Comparison of ENCODE assay signal across 31 cellular contexts in genomic region chr19:38809592-38810252, GRCh38. TPM values are rescaled to one million over a fixed set of nuclear protein-coding genes. Genes with fewer than 3 reads are reported as not detected.
"Had no signal": no experiment of that assay in that cellular context is flagged by ENCODE, and none has a peak within 500 bp of the region (broad histone marks: within the 10 kb centered on the region; RNA-seq: fewer than 3 reads in every experiment).

No MANE protein-coding gene starts in this region.

- H3K4me2 ChIP-seq: smooth muscle cell had no signal

- H3K9ac ChIP-seq: parathyroid adenoma had no signal

- H3K27me3 Mint-ChIP-seq: dendritic cell treated with granulocyte-macrophage colony-stimulating factor and Interleukin-4, amounts not matched to agents 40 ng/mL and 50 ng/mL, for 4 days; naive thymus-derived CD8-positive, alpha-beta T cell; stimulated activated memory B cell treated with anti-CD40 and anti-IgM and Interleukin-4, amounts not matched to agents 10 μg/mL and 1 μg/mL and 100 μg/mL, for 72 hours had no signal

- H3K27ac Mint-ChIP-seq: activated naive CD4-positive, alpha-beta T cell treated with anti-CD3 and anti-CD28 coated beads, Interleukin-2, amount 10 ng/mL, durations not matched to agents 7 days and 5 days; brain; dendritic cell treated with granulocyte-macrophage colony-stimulating factor and Interleukin-4, amounts not matched to agents 40 ng/mL and 50 ng/mL, for 4 days; stimulated activated memory B cell treated with anti-CD40 and anti-IgM and Interleukin-4, amounts not matched to agents 10 μg/mL and 1 μg/mL and 100 μg/mL, for 72 hours; T-helper 1 cell treated with Interleukin-12 subunit alpha and Interleukin-12 subunit beta and Interleukin-4 antibody, amounts not matched to agents 30 μg/mL and 1 μg/mL, for 36 hours had no signal

- DNase-seq: activated CD4-positive, alpha-beta T cell treated with anti-CD3 and anti-CD28 coated beads for 4 hours; activated CD4-positive, alpha-beta T cell treated with anti-CD3 and anti-CD28 coated beads, Interleukin-2, amount 50 U/mL, for 48 hours; activated CD4-positive, CD25-positive, alpha-beta regulatory T cell; activated CD8-positive, alpha-beta memory T cell treated with anti-CD3 and anti-CD28 coated beads, Interleukin-2, amount 50 U/mL, for 48 hours; activated effector memory CD4-positive, alpha-beta T cell treated with Interleukin-2 at 50 U/mL for 16 hours; activated naive CD4-positive, alpha-beta T cell treated with anti-CD3 and anti-CD28 coated beads, Interleukin-2, amount 10 ng/mL, durations not matched to agents 7 days and 5 days; activated T-cell treated with anti-CD3 and anti-CD28 coated beads, Interleukin-2, amount 50 U/mL, for 48 hours; anterior cingulate cortex; effector CD8-positive, alpha-beta T cell; foreskin keratinocyte; left lung; naive thymus-derived CD8-positive, alpha-beta T cell; stimulated activated CD4-positive, alpha-beta T cell treated with anti-CD3 and anti-CD28 coated beads, Interleukin-15, amount 100 ng/mL, for 24 hours; stomach had no signal

- ATAC-seq: foreskin keratinocyte; left lung; naive thymus-derived CD8-positive, alpha-beta T cell; right lobe of liver; stimulated activated memory B cell treated with anti-CD40 and anti-IgM and Interleukin-4, amounts not matched to agents 10 μg/mL and 1 μg/mL and 100 μg/mL, for 72 hours had no signal

- FAIRE-seq: urothelium cell line had no signal

- H3K4me1 Mint-ChIP-seq: brain had no signal

- H3K4me3 ChIP-seq: left lung, lung, right lobe of liver, smooth muscle cell, stomach, suprapubic skin, tibial nerve had no signal

- H3K36me3 Mint-ChIP-seq: activated naive CD4-positive, alpha-beta T cell treated with anti-CD3 and anti-CD28 coated beads, Interleukin-2, amount 10 ng/mL, durations not matched to agents 7 days and 5 days; brain had no signal

- H3K36me3 ChIP-seq: right lobe of liver had no signal

- H3K27me3 ChIP-seq: foreskin keratinocyte, left lung, right lobe of liver, stomach, suprapubic skin, tibial nerve had no signal

- H3K9me3 Mint-ChIP-seq: activated naive CD4-positive, alpha-beta T cell treated with anti-CD3 and anti-CD28 coated beads, Interleukin-2, amount 10 ng/mL, durations not matched to agents 7 days and 5 days; dendritic cell treated with granulocyte-macrophage colony-stimulating factor and Interleukin-4, amounts not matched to agents 40 ng/mL and 50 ng/mL, for 4 days; naive thymus-derived CD8-positive, alpha-beta T cell; T-helper 1 cell treated with Interleukin-12 subunit alpha and Interleukin-12 subunit beta and Interleukin-4 antibody, amounts not matched to agents 30 μg/mL and 1 μg/mL, for 36 hours had no signal

- H3K27ac ChIP-seq: foreskin keratinocyte, left lung, parathyroid adenoma, right lobe of liver, stomach, suprapubic skin, tibial nerve had no signal

- H3K4me3 Mint-ChIP-seq: activated naive CD4-positive, alpha-beta T cell treated with anti-CD3 and anti-CD28 coated beads, Interleukin-2, amount 10 ng/mL, durations not matched to agents 7 days and 5 days; dendritic cell treated with granulocyte-macrophage colony-stimulating factor and Interleukin-4, amounts not matched to agents 40 ng/mL and 50 ng/mL, for 4 days; naive thymus-derived CD8-positive, alpha-beta T cell; stimulated activated memory B cell treated with anti-CD40 and anti-IgM and Interleukin-4, amounts not matched to agents 10 μg/mL and 1 μg/mL and 100 μg/mL, for 72 hours; T-helper 1 cell treated with Interleukin-12 subunit alpha and Interleukin-12 subunit beta and Interleukin-4 antibody, amounts not matched to agents 30 μg/mL and 1 μg/mL, for 36 hours had no signal

- H3K4me1 ChIP-seq: left lung, parathyroid adenoma, suprapubic skin, tibial nerve had no signal

- H3K9me3 ChIP-seq: left lung, right lobe of liver, stomach, suprapubic skin, tibial nerve had no signal

RNA-seq across cellular contexts. Expression of gene LGALS4, which starts 3.0 kb away (rescaled TPM):
- total RNA-seq: chondrocyte, foreskin keratinocyte, kidney epithelial cell, pulmonary artery endothelial cell, smooth muscle cell had no signal

RNA-seq across cellular contexts. Expression of gene LGALS7B, which starts 20.7 kb away (rescaled TPM):
- total RNA-seq: activated CD8-positive, alpha-beta memory T cell treated with anti-CD3 and anti-CD28 coated beads for 36 hours; cardiac septum; chondrocyte; glomerular endothelial cell; kidney epithelial cell; left lung; naive thymus-derived CD8-positive, alpha-beta T cell; pulmonary artery endothelial cell; right lobe of liver; smooth muscle cell; stomach; tibial nerve had no signal
- polyA plus RNA-seq: naive thymus-derived CD8-positive, alpha-beta T cell; smooth muscle cell had no signal

RNA-seq across cellular contexts. Expression of gene LGALS7, which starts 36.4 kb away (rescaled TPM):
- total RNA-seq: activated CD8-positive, alpha-beta memory T cell treated with anti-CD3 and anti-CD28 coated beads for 36 hours; cardiac septum; chondrocyte; glomerular endothelial cell; kidney epithelial cell; naive thymus-derived CD8-positive, alpha-beta T cell; pulmonary artery endothelial cell; right lobe of liver; smooth muscle cell; tibial nerve had no signal
- polyA plus RNA-seq: naive thymus-derived CD8-positive, alpha-beta T cell; smooth muscle cell had no signal
